ENCODE assay signal across 21 cellular contexts in genomic region chr6:31131595-31131994, GRCh38. TPM values are rescaled to one million over a fixed set of nuclear protein-coding genes. Genes with fewer than 3 reads are reported as not detected.
DNase-seq lines count a peak whose midpoint lies in the region; ATAC-seq and TF ChIP-seq lines count a peak whose summit lies in the region.
"Had no signal": no experiment of that assay in that cellular context is flagged by ENCODE, and none has a peak within 500 bp of the region (broad histone marks: within the 10 kb centered on the region; RNA-seq: fewer than 3 reads in every experiment).

No MANE protein-coding gene starts in this region.

- CTCF ChIA-PET in WTC11 (lab: Charles Lee): interaction anchor here (0.9 to 6.8 kb wide), 11 partner anchors 17 to 235 kb away, joined by 3 to 90 read pairs (median 4); partner anchors contain the start of genes C6orf15, PSORS1C1 and TCF19

- no peak overlapping the region for H3K18ac ChIP-seq in mesendoderm (ENCODE audit: low read length)
- H3K18ac ChIP-seq in mesenchymal stem cell (ENCODE audit: low read depth in 1 of 2, low read length in 2 of 2): no peak overlapping the region

- in situ Hi-C loops in HAP-1 (cut with MboI; ENCODE audit: low sequenced_read_pairs): no loop called here

- no peak overlapping the region for H3K9ac ChIP-seq in mesendoderm (ENCODE audit: low read length)
- no peak overlapping the region for H3K9ac ChIP-seq in mesenchymal stem cell (ENCODE audit: low read length)
- H3K9ac ChIP-seq: GM23248 had no signal

- H3K23ac ChIP-seq in mesendoderm (ENCODE audit: low read length): no peak overlapping the region
- H3K23ac ChIP-seq in mesenchymal stem cell (ENCODE audit: low read length in 2 of 2): no peak overlapping the region

- H3K79me2 ChIP-seq in mesendoderm (ENCODE audit: control insufficient read depth, insufficient read depth, low read length): no peaks in the 10 kb centered on the region

- TF ChIP-seq POLR2A in esophagus muscularis mucosa (IDR thresholded peaks at IDR 0.05; ENCODE audit: low read depth): no peak

- no peak overlapping the region for H3K4me3 ChIP-seq in GM06990 (replicated peaks; ENCODE audit: low read depth, low read length)
- no peak overlapping the region for H3K4me3 ChIP-seq in HAP-1
- no peak overlapping the region for H3K4me3 ChIP-seq in mesendoderm (ENCODE audit: low read length)
- H3K4me3 ChIP-seq in esophagus muscularis mucosa: no peak overlapping the region
- H3K4me3 ChIP-seq in mesenchymal stem cell (ENCODE audit: insufficient read depth in 1 of 2, low read depth in 1 of 2, low read length in 2 of 2): no peak overlapping the region
- H3K4me3 ChIP-seq: A549, GM23248 had no signal

- intact Hi-C loops in esophagus muscularis mucosa (cut with DNase I): no loop called here

- H3K56ac ChIP-seq in mesendoderm (ENCODE audit: low read length): no peak overlapping the region

- no peak overlapping the region for H3K4me2 ChIP-seq in mesendoderm (ENCODE audit: low read length)
- no peak overlapping the region for H3K4me2 ChIP-seq in mesenchymal stem cell (ENCODE audit: low read length, poor library complexity, severe bottlenecking)
- H3K4me2 ChIP-seq: A549 had no signal

- no peak overlapping the region for H4K5ac ChIP-seq in mesendoderm (ENCODE audit: low read length)

- H3K14ac ChIP-seq in mesenchymal stem cell (ENCODE audit: low read length in 2 of 2): no peak overlapping the region

- H2AK5ac ChIP-seq in mesendoderm (ENCODE audit: low read length) (no peak overlapping the region), mesenchymal stem cell (ENCODE audit: low read length, severe bottlenecking) (no peak overlapping the region)

- no peak overlapping the region for H2AFZ ChIP-seq in mesenchymal stem cell (ENCODE audit: low read depth, low read length)
- H2AFZ ChIP-seq: GM23248 had no signal

- H2BK12ac ChIP-seq in mesenchymal stem cell (ENCODE audit: low read length in 2 of 2): no peak overlapping the region

- H3K4me1 Mint-ChIP-seq in WTC11 (peaks cover 27% of the 10 kb centered on the region), mesothelial cell of epicardium (peaks cover 8% of the 10 kb centered on the region)

- no peak overlapping the region for H3K4me3 Mint-ChIP-seq in WTC11
- no peak overlapping the region for H3K4me3 Mint-ChIP-seq in mesothelial cell of epicardium
- H3K4me3 Mint-ChIP-seq: CD4-positive, alpha-beta memory T cell had no signal

- no CpG with 5 or more reads among the region's 3 CpGs for WGBS in mesendoderm (ENCODE audit: extremely low coverage, insufficient coverage, low lambda C conversion rate)
- 89% methylated on average over 3 of the region's 3 CpGs for WGBS in esophagus muscularis mucosa
- WGBS in mesenchymal stem cell: 91% methylated on average over 3 of the region's 3 CpGs

- H3K36me3 Mint-ChIP-seq in WTC11 (no peaks in the 10 kb centered on the region), mesothelial cell of epicardium (no peaks in the 10 kb centered on the region)
- H3K36me3 Mint-ChIP-seq: CD4-positive, alpha-beta memory T cell had no signal

- TF ChIP-seq CTCF in GM06990 (IDR thresholded peaks at IDR 0.05; ENCODE audit: insufficient read depth, low read length, poor library complexity, severe bottlenecking) (no peak), WTC11 (IDR thresholded peaks at IDR 0.05) (no peak), mesothelial cell of epicardium (IDR thresholded peaks at IDR 0.05; ENCODE audit: unreplicated experiment) (no peak), esophagus muscularis mucosa (IDR thresholded peaks at IDR 0.05) (no peak)

- peaks cover 4% of the 10 kb centered on the region; the same call in 1 of the 2 replicates for H3K9me3 Mint-ChIP-seq in WTC11
- H3K9me3 Mint-ChIP-seq in mesothelial cell of epicardium: no peaks in the 10 kb centered on the region
- H3K9me3 Mint-ChIP-seq: CD4-positive, alpha-beta memory T cell had no signal

- no peak overlapping the region for H4K91ac ChIP-seq in mesenchymal stem cell (ENCODE audit: low read length)

- H3K9me3 ChIP-seq in HAP-1 (no peaks in the 10 kb centered on the region), esophagus muscularis mucosa (no peaks in the 10 kb centered on the region), mesenchymal stem cell (ENCODE audit: control insufficient read depth, low read length) (no peaks in the 10 kb centered on the region)
- H3K9me3 ChIP-seq: A549 had no signal

- no peak for ATAC-seq in WTC11
- no peak for ATAC-seq in GM18909 (IDR thresholded peaks at IDR 0.05; ENCODE audit: poor library complexity, unreplicated experiment)
- ATAC-seq: A549 had no signal

- H3K79me1 ChIP-seq in mesendoderm (ENCODE audit: low read length) (no peaks in the 10 kb centered on the region), mesenchymal stem cell (replicated peaks; ENCODE audit: low read length, poor library complexity, severe bottlenecking) (no peaks in the 10 kb centered on the region)

- POLR2A ChIA-PET in WTC11 (lab: Charles Lee): interaction anchor here (0.6 kb wide), 1 partner anchor 711 kb away, joined by 4 read pairs; no protein-coding TSS in a partner anchor

- no peak overlapping the region for H4K8ac ChIP-seq in mesendoderm (ENCODE audit: low read depth, low read length)
- no peak overlapping the region for H4K8ac ChIP-seq in mesenchymal stem cell (ENCODE audit: low read length)

- no peak overlapping the region for H2BK5ac ChIP-seq in mesendoderm (ENCODE audit: low read length)
- H2BK5ac ChIP-seq in mesenchymal stem cell (ENCODE audit: low read depth, low read length, poor library complexity, severe bottlenecking): no peak overlapping the region

- peaks cover 5% of the 10 kb centered on the region for H3K27me3 Mint-ChIP-seq in WTC11 (ENCODE audit: low read depth)
- peaks cover 21% of the 10 kb centered on the region for H3K27me3 Mint-ChIP-seq in mesothelial cell of epicardium (ENCODE audit: low read depth)

- H3K27ac Mint-ChIP-seq in WTC11: 0 out of 2 replicates have a peak overlapping the region, but pooled peaks have one; percentile 3
- no peak overlapping the region for H3K27ac Mint-ChIP-seq in mesothelial cell of epicardium
- H3K27ac Mint-ChIP-seq: CD4-positive, alpha-beta memory T cell had no signal

- no peak overlapping the region for H3K27ac ChIP-seq in mesendoderm (ENCODE audit: low read depth, low read length)
- no peak overlapping the region for H3K27ac ChIP-seq in esophagus muscularis mucosa (replicated peaks in 1 of 4)
- H3K27ac ChIP-seq in mesenchymal stem cell (ENCODE audit: low read length, poor library complexity, severe bottlenecking): no peak overlapping the region
- H3K27ac ChIP-seq: A549, GM23248 had no signal

- H2BK120ac ChIP-seq in mesendoderm (ENCODE audit: low read depth, low read length): no peak overlapping the region
- H2BK120ac ChIP-seq in mesenchymal stem cell (ENCODE audit: low read depth, low read length): no peak overlapping the region

- H3K27me3 ChIP-seq in GM06990 (replicated peaks; ENCODE audit: control insufficient read depth, insufficient read depth, low read length) (no peaks in the 10 kb centered on the region), HAP-1 (ENCODE audit: low read depth) (no peaks in the 10 kb centered on the region), mesendoderm (ENCODE audit: insufficient read depth, low read length, poor library complexity) (no peaks in the 10 kb centered on the region), esophagus muscularis mucosa (no peaks in the 10 kb centered on the region), mesenchymal stem cell (ENCODE audit: control insufficient read depth in 1 of 2, insufficient read depth in 1 of 2, low read length in 2 of 2) (peaks cover 13 to 28% of the 10 kb centered on the region in 2 experiments)

- no peak for TF ChIP-seq EP300 in esophagus muscularis mucosa (IDR thresholded peaks at IDR 0.05)

- H3K4ac ChIP-seq in mesendoderm (ENCODE audit: low read depth, low read length): no peak overlapping the region
- H3K4ac ChIP-seq in mesenchymal stem cell (ENCODE audit: low read depth in 1 of 2, low read length in 2 of 2): no peak overlapping the region

- H2BK15ac ChIP-seq in mesendoderm (replicated peaks; ENCODE audit: low read depth): no peak overlapping the region
- no peak overlapping the region for H2BK15ac ChIP-seq in mesenchymal stem cell (ENCODE audit: low read depth, poor library complexity, severe bottlenecking)

- no peaks in the 10 kb centered on the region for H3K36me3 ChIP-seq in GM06990 (ENCODE audit: control insufficient read depth, insufficient read depth, low read length)
- H3K36me3 ChIP-seq in HAP-1 (replicated peaks): no peaks in the 10 kb centered on the region
- no peaks in the 10 kb centered on the region for H3K36me3 ChIP-seq in mesendoderm (ENCODE audit: control insufficient read depth, insufficient read depth, low read length)
- no peaks in the 10 kb centered on the region for H3K36me3 ChIP-seq in esophagus muscularis mucosa
- no peaks in the 10 kb centered on the region for H3K36me3 ChIP-seq in mesenchymal stem cell (ENCODE audit: control insufficient read depth in 1 of 2, insufficient read depth in 2 of 2, low read depth in 1 of 2, low read length in 2 of 2)

- DNase-seq in GM06990 (ENCODE audit: extremely low read depth, insufficient read length) (peak; percentile 37), HAP-1 (ENCODE audit: low spot score in 2 of 2) (peak; percentile 78 to 94), WTC11 (ENCODE audit: low spot score) (no peak), mesendoderm (peak; percentile 26), mesothelial cell of epicardium (ENCODE audit: low spot score in 2 of 2, unreplicated experiment in 2 of 2) (no peak), esophagus muscularis mucosa (ENCODE audit: extremely low spot score) (no peak), mesenchymal stem cell (no peak)
- DNase-seq: 8988T; C1 segment of cervical spinal cord; Calu3; CD4-positive, alpha-beta memory T cell; COR-L47; DMS53; DMS79 treated with DMSO at 0.1 percent for 48 hours; GM23248; HCEC 1CT had no signal

- H3K4me1 ChIP-seq in HAP-1: peaks cover 8% of the 10 kb centered on the region
- H3K4me1 ChIP-seq in mesendoderm (ENCODE audit: control insufficient read depth, low read depth, low read length): no peaks in the 10 kb centered on the region
- peaks cover 0 to 2% (median under 1%) of the 10 kb centered on the region in 4 donors for H3K4me1 ChIP-seq in esophagus muscularis mucosa
- H3K4me1 ChIP-seq in mesenchymal stem cell (ENCODE audit: control insufficient read depth, insufficient read depth, low read depth, low read length): peaks cover 3% of the 10 kb centered on the region

RNA-seq across cellular contexts. Expression of gene PSORS1C2, which starts 7.3 kb away (rescaled TPM):
- 0.55 to 0.85 TPM (median 0.78 TPM) in 3 replicates for total RNA-seq in WTC11 (2021)
- 2.3 TPM for polyA plus RNA-seq in mesendoderm (2013, experiment 1 of 2)
- polyA plus RNA-seq in mesendoderm (2013, experiment 2 of 2): 2.3 TPM
- not detected in 3 replicates for total RNA-seq in mesothelial cell of epicardium
- total RNA-seq in esophagus muscularis mucosa: not detected
- not detected for polyA plus RNA-seq in mesenchymal stem cell (2013, experiment 1 of 2)
- not detected for polyA plus RNA-seq in mesenchymal stem cell (2013, experiment 2 of 2)
- total RNA-seq: Calu3; CD4-positive, alpha-beta memory T cell; Daoy; GM23248; H4 had no signal
- polyA plus RNA-seq: BJ; CD4-positive, alpha-beta memory T cell; GM23248 had no signal

RNA-seq across cellular contexts. Expression of gene CDSN, which starts 11.3 kb away (rescaled TPM):
- total RNA-seq in WTC11 (2021): not detected in 3 replicates
- polyA plus RNA-seq in mesendoderm (2013, experiment 1 of 2): not detected
- not detected for polyA plus RNA-seq in mesendoderm (2013, experiment 2 of 2)
- not detected in 3 replicates for total RNA-seq in mesothelial cell of epicardium
- not detected for total RNA-seq in esophagus muscularis mucosa
- not detected for polyA plus RNA-seq in mesenchymal stem cell (2013, experiment 1 of 2)
- polyA plus RNA-seq in mesenchymal stem cell (2013, experiment 2 of 2): not detected
- total RNA-seq: CD4-positive, alpha-beta memory T cell; Daoy; GM23248; H4 had no signal
- polyA plus RNA-seq: A549; BJ; CD4-positive, alpha-beta memory T cell; GM23248 had no signal

RNA-seq across cellular contexts. Expression of gene PSORS1C1, which starts 17.0 kb away (rescaled TPM):
- total RNA-seq in WTC11 (2021) (0.11 to 0.66 TPM (median 0.34 TPM) in 3 replicates), mesothelial cell of epicardium (0.29 to 1.1 TPM (median 0.72 TPM) in 3 replicates), esophagus muscularis mucosa (1 to 10 TPM in 3 of 4 donors, under 1 TPM in 1; 0.34 to 1.2 (median 1.1) TPM)
- 0.73 TPM for polyA plus RNA-seq in mesendoderm (2013, experiment 1 of 2)
- 0.41 TPM for polyA plus RNA-seq in mesendoderm (2013, experiment 2 of 2)
- polyA plus RNA-seq in mesenchymal stem cell (2013, experiment 1 of 2): 0.40 TPM
- polyA plus RNA-seq in mesenchymal stem cell (2013, experiment 2 of 2): 0.68 TPM
- total RNA-seq: CD4-positive, alpha-beta memory T cell had no signal

RNA-seq across cellular contexts. Expression of gene C6orf15, which starts 19.2 kb away (rescaled TPM):
- total RNA-seq in WTC11 (2021): not detected in 3 replicates
- 0.10 TPM for polyA plus RNA-seq in mesendoderm (2013, experiment 1 of 2)
- polyA plus RNA-seq in mesendoderm (2013, experiment 2 of 2): 0.06 TPM
- not detected in 3 replicates for total RNA-seq in mesothelial cell of epicardium
- total RNA-seq in esophagus muscularis mucosa: not detected
- not detected for polyA plus RNA-seq in mesenchymal stem cell (2013, experiment 1 of 2)
- polyA plus RNA-seq in mesenchymal stem cell (2013, experiment 2 of 2): not detected
- total RNA-seq: Calu3; CD4-positive, alpha-beta memory T cell; Daoy; GM23248; H4 had no signal
- polyA plus RNA-seq: A549; BJ; CD4-positive, alpha-beta memory T cell; GM23248 had no signal

RNA-seq across cellular contexts. Expression of gene CCHCR1, which starts 26.0 kb away (rescaled TPM):
- total RNA-seq in WTC11 (2021): 58.7 to 62.6 TPM (median 61.4 TPM) in 3 replicates
- polyA plus RNA-seq in mesendoderm (2013, experiment 1 of 2): 9.5 TPM
- 9.5 TPM for polyA plus RNA-seq in mesendoderm (2013, experiment 2 of 2)
- 33.9 to 36.6 TPM (median 34.5 TPM) in 3 replicates for total RNA-seq in mesothelial cell of epicardium
- 10 to 100 TPM in 2 of 4 donors, 1 to 10 TPM in 2; 5.8 to 11.6 (median 9.4) TPM for total RNA-seq in esophagus muscularis mucosa
- 4.9 TPM for polyA plus RNA-seq in mesenchymal stem cell (2013, experiment 1 of 2)
- 4.5 TPM for polyA plus RNA-seq in mesenchymal stem cell (2013, experiment 2 of 2)

Comparison
In these comparisons a context has a peak if more than half of its experiments do, and no peak if none do; other contexts are left out.
1. DNase-seq: peak in GM06990 (single experiment), HAP-1 (2 of 2) and mesendoderm (single experiment); none in WTC11 (single experiment), mesothelial cell of epicardium (0 of 2), esophagus muscularis mucosa (single experiment) and mesenchymal stem cell (single experiment).